7 cellular contexts compared by ENCODE assay signal in genomic region chr4:185011408-185011807, GRCh38. TPM values are rescaled to one million over a fixed set of nuclear protein-coding genes. Genes with fewer than 3 reads are reported as not detected.
DNase-seq lines count a peak whose midpoint lies in the region; ATAC-seq lines count a peak whose summit lies in the region.

No MANE protein-coding gene starts in this region.

- H2AK5ac ChIP-seq in mesenchymal stem cell (ENCODE audit: low read length, severe bottlenecking), result no peak overlapping the region

- H3K4ac ChIP-seq in mesenchymal stem cell (ENCODE audit: low read depth in 1 of 2, low read length in 2 of 2), result no peak overlapping the region

- no peak overlapping the region for H2BK120ac ChIP-seq in mesenchymal stem cell (ENCODE audit: low read depth, low read length)

- H3K18ac ChIP-seq in mesenchymal stem cell (ENCODE audit: low read depth in 1 of 2, low read length in 2 of 2), result no peak overlapping the region

- no peak overlapping the region for H3K9ac ChIP-seq in mesenchymal stem cell (ENCODE audit: low read length)

- H3K14ac ChIP-seq in mesenchymal stem cell (ENCODE audit: low read length in 2 of 2), result no peak overlapping the region

- H3K79me1 ChIP-seq in mesenchymal stem cell (replicated peaks; ENCODE audit: low read length, poor library complexity, severe bottlenecking), result no peaks in the 10 kb centered on the region

- no peak overlapping the region for H3K23ac ChIP-seq in mesenchymal stem cell (ENCODE audit: low read length in 2 of 2)

- no peak overlapping the region for H2AFZ ChIP-seq in mesenchymal stem cell (ENCODE audit: low read depth, low read length)

- H3K27ac ChIP-seq in mesenchymal stem cell (ENCODE audit: low read length, poor library complexity, severe bottlenecking), result no peak overlapping the region
- no peak overlapping the region for H3K27ac ChIP-seq in effector memory CD4-positive, alpha-beta T cell (ENCODE audit: insufficient read depth, low read length, poor library complexity, severe bottlenecking)

- peaks cover 5% of the 10 kb centered on the region for H3K4me1 ChIP-seq in mesenchymal stem cell (ENCODE audit: control insufficient read depth, insufficient read depth, low read depth, low read length)
- H3K4me1 ChIP-seq in effector memory CD4-positive, alpha-beta T cell (ENCODE audit: control insufficient read depth, insufficient read depth, low read length, poor library complexity, severe bottlenecking), result no peaks in the 10 kb centered on the region

- H3K27me3 ChIP-seq in mesenchymal stem cell (ENCODE audit: control insufficient read depth in 1 of 2, insufficient read depth in 1 of 2, low read length in 2 of 2), result peaks cover 80 to 92% of the 10 kb centered on the region in 2 experiments
- H3K27me3 ChIP-seq in effector memory CD4-positive, alpha-beta T cell (replicated peaks; ENCODE audit: control insufficient read depth, insufficient read depth, low read length, poor library complexity, severe bottlenecking), result peaks cover 11% of the 10 kb centered on the region

- no peak overlapping the region for H2BK15ac ChIP-seq in mesenchymal stem cell (ENCODE audit: low read depth, poor library complexity, severe bottlenecking)

- 33% methylated on average over 8 of the region's 8 CpGs for WGBS in mesenchymal stem cell

- H3K4me2 ChIP-seq in mesenchymal stem cell (ENCODE audit: low read length, poor library complexity, severe bottlenecking), result no peak overlapping the region

- DNase-seq in Daoy (ENCODE audit: low read depth) (peak; percentile 20), mesenchymal stem cell (peak; percentile 10)
- peak; percentile 27 to 34 for DNase-seq in activated CD4-positive, alpha-beta T cell treated with anti-CD3 and anti-CD28 coated beads, Interleukin-2, amount 50 U/mL, for 48 hours
- DNase-seq in effector memory CD4-positive, alpha-beta T cell, result no peak

- no peak overlapping the region for H2BK5ac ChIP-seq in mesenchymal stem cell (ENCODE audit: low read depth, low read length, poor library complexity, severe bottlenecking)

- no peak overlapping the region for H4K8ac ChIP-seq in mesenchymal stem cell (ENCODE audit: low read length)

- no peak overlapping the region for H3K4me3 ChIP-seq in mesenchymal stem cell (ENCODE audit: insufficient read depth in 1 of 2, low read depth in 1 of 2, low read length in 2 of 2)
- no peak overlapping the region for H3K4me3 ChIP-seq in effector memory CD4-positive, alpha-beta T cell (ENCODE audit: insufficient read depth, low read depth, low read length, poor library complexity, severe bottlenecking)

- no peak overlapping the region for H2BK12ac ChIP-seq in mesenchymal stem cell (ENCODE audit: low read length in 2 of 2)

- H3K9me3 ChIP-seq in mesenchymal stem cell (ENCODE audit: control insufficient read depth, low read length), result no peaks in the 10 kb centered on the region
- H3K9me3 ChIP-seq in effector memory CD4-positive, alpha-beta T cell (ENCODE audit: control insufficient read depth, low read length), result no peaks in the 10 kb centered on the region

- ATAC-seq in HG02759 (IDR thresholded peaks at IDR 0.05; ENCODE audit: unreplicated experiment) (peak; percentile 84), GM21423 (IDR thresholded peaks at IDR 0.05; ENCODE audit: unreplicated experiment) (no peak), GM21529 (IDR thresholded peaks at IDR 0.05; ENCODE audit: unreplicated experiment) (no peak)

- H4K91ac ChIP-seq in mesenchymal stem cell (ENCODE audit: low read length), result no peak overlapping the region

- H3K36me3 ChIP-seq in mesenchymal stem cell (ENCODE audit: control insufficient read depth in 1 of 2, insufficient read depth in 2 of 2, low read depth in 1 of 2, low read length in 2 of 2), result no peaks in the 10 kb centered on the region
- no peaks in the 10 kb centered on the region for H3K36me3 ChIP-seq in effector memory CD4-positive, alpha-beta T cell (ENCODE audit: control insufficient read depth, insufficient read depth, low read length)

RNA-seq across cellular contexts. Expression of gene HELT, which starts 6.9 kb away (rescaled TPM):
- not detected in 2 replicates for total RNA-seq in Daoy (2014; rRNA removed; shearing (Covaris generic))
- not detected for polyA plus RNA-seq in mesenchymal stem cell (2013, experiment 1 of 2)
- not detected for polyA plus RNA-seq in mesenchymal stem cell (2013, experiment 2 of 2)

Comparison
In these comparisons a context has a peak if more than half of its experiments do, and no peak if none do; other contexts are left out.
1. DNase-seq: peak in Daoy (single experiment), activated CD4-positive, alpha-beta T cell treated with anti-CD3 and anti-CD28 coated beads, Interleukin-2, amount 50 U/mL, for 48 hours (2 of 2) and mesenchymal stem cell (single experiment); none in effector memory CD4-positive, alpha-beta T cell (0 of 3).